8 cellular contexts compared by ENCODE assay signal in genomic region chr11:111977141-111978027, GRCh38. TPM values are rescaled to one million over a fixed set of nuclear protein-coding genes. Genes with fewer than 3 reads are reported as not detected.
DNase-seq lines count a peak whose midpoint lies in the region; ATAC-seq lines count a peak whose summit lies in the region.

No MANE protein-coding gene starts in this region.

- DNase-seq in 8988T (peak; percentile 70), T-cell (peak in 9 of 34 experiments; percentile 2 to 20 (median 10)), kidney tubule cell (ENCODE audit: low spot score) (peak; percentile 39), cortex of kidney (lab: John Stamatoyannopoulos, UW) (no peak)
- DNase-seq in stimulated activated CD4-positive, alpha-beta T cell treated with anti-CD3 and anti-CD28 coated beads, Interleukin-15, amount 100 ng/mL, for 24 hours: peak; percentile 39

- ATAC-seq in GM18909 (IDR thresholded peaks at IDR 0.05; ENCODE audit: poor library complexity, unreplicated experiment) (peak; percentile 38), T-cell (replicated peaks in 1 of 4) (peak; percentile 71 to 79 (median 75)), GM18520 (IDR thresholded peaks at IDR 0.05; ENCODE audit: unreplicated experiment) (no peak)

- H3K4me3 Mint-ChIP-seq in T-cell: peak overlapping the region; percentile 61 to 71 (median 68)

- no peak overlapping the region for H3K27ac Mint-ChIP-seq in T-cell

- peaks cover 3% of the 10 kb centered on the region for H3K36me3 Mint-ChIP-seq in T-cell

- peaks cover 22 to 30% of the 10 kb centered on the region in 2 donors for H3K27me3 Mint-ChIP-seq in T-cell

- POLR2A ChIA-PET in T-cell (lab: Charles Lee): no interaction called here

- peak overlapping the region; percentile 98 for H3K27ac ChIP-seq in cingulate gyrus (ENCODE audit: low read depth, low read length)

- CTCF ChIA-PET in T-cell (lab: Charles Lee): interaction anchor here (0.6 to 1.9 kb wide), 5 partner anchors 22 to 149 kb away, joined by 3 to 8 read pairs (median 6); no protein-coding TSS in a partner anchor

- no peaks in the 10 kb centered on the region for H3K9me3 Mint-ChIP-seq in T-cell

- peaks cover 7 to 11% (median 11%) of the 10 kb centered on the region in 3 donors for H3K4me1 Mint-ChIP-seq in T-cell

RNA-seq across cellular contexts. Expression of gene DIXDC1, which starts 40.2 kb away (rescaled TPM):
- 1 to 10 TPM; 1.6 to 4.8 (median 3.4) TPM for total RNA-seq in T-cell

RNA-seq across cellular contexts. Expression of gene DLAT, which starts 47.8 kb away (rescaled TPM):
- 10 to 100 TPM; 13.4 to 19.8 (median 18.7) TPM for total RNA-seq in T-cell

RNA-seq across cellular contexts. Expression of gene C11orf52, which starts 58.7 kb away (rescaled TPM):
- not detected for total RNA-seq in T-cell
